Comparison of ENCODE assay signal across 1 cellular context in the genomic region with DNA sequence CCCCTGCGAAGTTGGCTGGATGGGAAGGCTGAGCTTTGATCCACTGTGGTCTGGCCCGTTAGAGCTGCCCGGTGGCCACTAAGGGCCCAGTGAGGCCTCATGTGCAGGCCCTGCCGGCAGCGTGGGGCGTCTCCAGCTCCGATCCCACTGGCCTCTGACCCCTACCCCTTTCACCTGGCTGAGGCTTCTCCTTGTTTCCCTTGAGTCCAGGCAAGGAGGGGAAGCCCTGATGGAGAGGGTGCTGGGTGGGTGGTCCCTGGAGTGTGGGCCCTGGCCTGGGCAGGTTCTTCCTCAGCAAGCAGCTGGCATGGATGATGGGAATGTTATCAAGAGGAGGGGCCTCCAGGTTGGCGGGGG.
TF ChIP-seq lines count a peak whose summit lies in the region.

No MANE protein-coding gene starts in this region.

TF ChIP-seq in HepG2, 621 proteins besides CTCF, POLR2A, EP300 and RAD21 (continued from another document):
- TF ChIP-seq KDM5A (IDR thresholded peaks at IDR 0.05; ENCODE audit: borderline replicate concordance, low read length) (no peak), ZNF343 (CRISPR knock-in tag; IDR thresholded peaks at IDR 0.05) (0 out of 2 replicates have a peak, but pooled peaks have one; percentile 12), HOXA9 (CRISPR knock-in tag; IDR thresholded peaks at IDR 0.05; ENCODE audit: borderline replicate concordance) (no peak), GPN1 (CRISPR knock-in tag; IDR thresholded peaks at IDR 0.05; ENCODE audit: borderline replicate concordance) (no peak)
- TF ChIP-seq, protein P1, sequence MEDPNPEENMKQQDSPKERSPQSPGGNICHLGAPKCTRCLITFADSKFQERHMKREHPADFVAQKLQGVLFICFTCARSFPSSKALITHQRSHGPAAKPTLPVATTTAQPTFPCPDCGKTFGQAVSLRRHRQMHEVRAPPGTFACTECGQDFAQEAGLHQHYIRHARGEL (CRISPR knock-in tag; IDR thresholded peaks at IDR 0.05), result no peak
- TF ChIP-seq, protein P2, sequence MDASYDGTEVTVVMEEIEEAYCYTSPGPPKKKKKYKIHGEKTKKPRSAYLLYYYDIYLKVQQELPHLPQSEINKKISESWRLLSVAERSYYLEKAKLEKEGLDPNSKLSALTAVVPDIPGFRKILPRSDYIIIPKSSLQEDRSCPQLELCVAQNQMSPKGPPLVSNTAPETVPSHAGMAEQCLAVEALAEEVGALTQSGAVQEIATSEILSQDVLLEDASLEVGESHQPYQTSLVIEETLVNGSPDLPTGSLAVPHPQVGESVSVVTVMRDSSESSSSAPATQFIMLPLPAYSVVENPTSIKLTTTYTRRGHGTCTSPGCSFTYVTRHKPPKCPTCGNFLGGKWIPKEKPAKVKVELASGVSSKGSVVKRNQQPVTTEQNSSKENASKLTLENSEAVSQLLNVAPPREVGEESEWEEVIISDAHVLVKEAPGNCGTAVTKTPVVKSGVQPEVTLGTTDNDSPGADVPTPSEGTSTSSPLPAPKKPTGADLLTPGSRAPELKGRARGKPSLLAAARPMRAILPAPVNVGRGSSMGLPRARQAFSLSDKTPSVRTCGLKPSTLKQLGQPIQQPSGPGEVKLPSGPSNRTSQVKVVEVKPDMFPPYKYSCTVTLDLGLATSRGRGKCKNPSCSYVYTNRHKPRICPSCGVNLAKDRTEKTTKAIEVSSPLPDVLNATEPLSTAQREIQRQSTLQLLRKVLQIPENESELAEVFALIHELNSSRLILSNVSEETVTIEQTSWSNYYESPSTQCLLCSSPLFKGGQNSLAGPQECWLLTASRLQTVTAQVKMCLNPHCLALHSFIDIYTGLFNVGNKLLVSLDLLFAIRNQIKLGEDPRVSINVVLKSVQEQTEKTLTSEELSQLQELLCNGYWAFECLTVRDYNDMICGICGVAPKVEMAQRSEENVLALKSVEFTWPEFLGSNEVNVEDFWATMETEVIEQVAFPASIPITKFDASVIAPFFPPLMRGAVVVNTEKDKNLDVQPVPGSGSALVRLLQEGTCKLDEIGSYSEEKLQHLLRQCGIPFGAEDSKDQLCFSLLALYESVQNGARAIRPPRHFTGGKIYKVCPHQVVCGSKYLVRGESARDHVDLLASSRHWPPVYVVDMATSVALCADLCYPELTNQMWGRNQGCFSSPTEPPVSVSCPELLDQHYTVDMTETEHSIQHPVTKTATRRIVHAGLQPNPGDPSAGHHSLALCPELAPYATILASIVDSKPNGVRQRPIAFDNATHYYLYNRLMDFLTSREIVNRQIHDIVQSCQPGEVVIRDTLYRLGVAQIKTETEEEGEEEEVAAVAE (CRISPR knock-in tag; IDR thresholded peaks at IDR 0.05; ENCODE audit: borderline replicate concordance), result no peak
